ENCODE assay signal across 8 cellular contexts in the genomic region with DNA sequence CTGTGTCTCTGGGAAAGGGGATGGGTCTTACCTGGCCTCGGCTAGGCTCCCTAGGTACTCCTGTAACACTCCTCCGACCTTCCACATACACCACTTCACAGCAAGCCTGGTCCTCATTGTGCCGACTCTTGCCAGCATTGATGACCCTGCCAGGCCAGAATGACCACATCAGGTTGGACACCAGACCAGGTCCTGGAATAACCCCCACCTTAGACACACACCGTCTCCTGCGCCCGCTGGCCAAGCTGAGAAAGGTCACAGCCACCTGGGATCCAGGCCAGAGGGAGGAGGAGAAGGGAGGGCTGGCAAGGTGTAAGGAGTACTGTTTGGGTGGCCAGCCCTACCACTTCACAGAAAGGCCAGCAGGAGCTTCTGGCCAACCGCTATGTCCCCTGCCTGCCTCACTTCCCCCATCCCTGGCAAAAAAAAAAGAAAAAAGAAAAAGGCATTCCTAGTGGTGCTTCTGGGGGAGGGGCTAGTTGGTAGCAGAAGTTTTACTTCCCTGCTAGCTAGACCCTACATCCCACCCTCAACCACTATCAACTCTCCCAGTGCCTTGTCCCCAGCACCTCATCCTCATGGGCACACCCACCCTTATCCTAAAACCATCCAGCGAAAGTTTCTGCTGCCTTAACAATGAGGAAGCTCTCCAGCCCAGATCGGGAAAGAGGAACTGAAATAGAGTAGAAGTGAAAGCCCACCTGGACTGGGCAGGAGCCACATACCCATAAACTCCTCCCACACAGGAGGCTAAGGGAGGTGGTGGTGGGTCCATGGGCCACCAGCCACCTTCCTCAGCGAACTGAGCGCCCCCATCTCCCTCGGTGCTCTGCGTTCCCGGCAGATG. TPM values are rescaled to one million over a fixed set of nuclear protein-coding genes. Genes with fewer than 3 reads are reported as not detected.
DNase-seq lines count a peak whose midpoint lies in the region; ATAC-seq and TF ChIP-seq lines count a peak whose summit lies in the region.

No MANE protein-coding gene starts in this region.

- ATAC-seq in GM21367 (IDR thresholded peaks at IDR 0.05; ENCODE audit: unreplicated experiment) (peak; percentile 29), Panc1 (no peak), psoas muscle (peak in 3 of 4 donors; percentile 21 to 47 (median 40)), HG03457 (IDR thresholded peaks at IDR 0.05; ENCODE audit: unreplicated experiment) (no peak)

- CTCF ChIA-PET in AG04450 (lab: Charles Lee) (interaction anchor here (1.3 to 12.0 kb wide), 2 partner anchors 90 to 323 kb away, joined by 3 to 515 read pairs; no protein-coding TSS in a partner anchor), Panc1 (lab: Charles Lee) (interaction anchor here (0.5 kb wide), 2 partner anchors 9 to 1785 kb away, joined by 3 to 5 read pairs; no protein-coding TSS in a partner anchor)

- H3K36me3 ChIP-seq in Panc1 (ENCODE audit: control insufficient read depth, insufficient read depth, low read length), result no peaks in the 10 kb centered on the region
- peaks cover 0 to 12% of the 10 kb centered on the region in 2 donors for H3K36me3 ChIP-seq in psoas muscle (ENCODE audit: insufficient read depth in 1 of 2, low read depth in 1 of 2)

- intact Hi-C loops in Panc1 (cut with micrococcal nuclease; ENCODE audit: unreplicated experiment) (no loop called here), psoas muscle (cut with DNase I) (loop anchor here (2.0 to 10.0 kb wide), 3 partner anchors 241 to 359 kb away; a partner anchor contains a TSS)

- peaks cover 3% of the 10 kb centered on the region for H3K27me3 ChIP-seq in AG04450 (ENCODE audit: control insufficient read depth, insufficient read depth, low read length)
- H3K27me3 ChIP-seq in Panc1 (ENCODE audit: control insufficient read depth, insufficient read depth, low read length), result no peaks in the 10 kb centered on the region
- no peaks in the 10 kb centered on the region for H3K27me3 ChIP-seq in psoas muscle (ENCODE audit: insufficient read depth in 3 of 3, low read length in 2 of 3)

- TF ChIP-seq CTCF in AG04450 (IDR thresholded peaks at IDR 0.05; ENCODE audit: low read depth, low read length) (no peak), Panc1 (IDR thresholded peaks at IDR 0.05) (no peak), fibroblast of pulmonary artery (IDR thresholded peaks at IDR 0.05; ENCODE audit: low read length, missing control alignments) (no peak), psoas muscle (IDR thresholded peaks at IDR 0.05) (no peak)

- DNase-seq in AG04450 (ENCODE audit: low read depth, low spot score) (no peak), Panc1 (ENCODE audit: low read depth, low spot score) (no peak), fibroblast of pulmonary artery (ENCODE audit: low read depth) (no peak), psoas muscle (peak; percentile 40 to 74), AG08395 (ENCODE audit: low spot score) (no peak)
- no peak for DNase-seq in activated CD4-positive, alpha-beta T cell treated with anti-CD3 and anti-CD28 coated beads for 48 hours

- POLR2A ChIA-PET in AG04450 (lab: Yijun Ruan, JAX), result interaction anchor here (0.8 kb wide), 1 partner anchor 320 kb away, joined by 3 read pairs; no protein-coding TSS in a partner anchor
- POLR2A ChIA-PET in Panc1 (lab: Charles Lee), result interaction anchor here (0.6 kb wide), 1 partner anchor 49 kb away, joined by 3 read pairs; no protein-coding TSS in a partner anchor

- no TSS peak for BruUV-seq in Panc1 (replicated peaks; lab: Mats Ljungman, UMichigan)

- H3K27ac ChIP-seq in AG04450 (ENCODE audit: low read depth, low read length) (no peak overlapping the region), Panc1 (ENCODE audit: low read length) (no peak overlapping the region), psoas muscle (peak overlapping the region; percentile 80)

- H3K9me3 ChIP-seq in AG04450 (ENCODE audit: control insufficient read depth, insufficient read depth, low read length), result no peaks in the 10 kb centered on the region; the same call in 1 of the 2 replicates
- H3K9me3 ChIP-seq in Panc1 (ENCODE audit: control insufficient read depth, insufficient read depth, low read depth, low read length), result no peaks in the 10 kb centered on the region
- H3K9me3 ChIP-seq in psoas muscle, result no peaks in the 10 kb centered on the region

- H3K4me1 ChIP-seq in Panc1 (ENCODE audit: control insufficient read depth, insufficient read depth, low read length) (no peaks in the 10 kb centered on the region; the same call in 1 of the 2 replicates), psoas muscle (peaks cover 18% of the 10 kb centered on the region)

- in situ Hi-C loops in Panc1 (cut with HindIII; ENCODE audit: low pct_unique_long_range_greater_than_20kb, low sequenced_read_pairs), result no loop called here

- WGBS in psoas muscle, 3 donors, result 19 to 26% (median 20%) methylated on average over 14 of the region's 14 CpGs

- H3K4me3 ChIP-seq in AG04450 (ENCODE audit: low read depth, low read length) (peak overlapping the region; percentile 68), Panc1 (ENCODE audit: low read depth in 2 of 2, low read length in 2 of 2) (peak overlapping the region; percentile 53), fibroblast of pulmonary artery (replicated peaks; ENCODE audit: low read depth, low read length) (peak overlapping the region; percentile 59), psoas muscle (peak overlapping the region; percentile 92)

RNA-seq across cellular contexts. Expression of a gene that starts 1.4 kb away (rescaled TPM):
- polyA plus RNA-seq in AG04450 (2011; rRNA removed) (1.3 and 2.1 TPM in 2 replicates), psoas muscle (1 to 10 TPM; 4.1 to 8.8 (median 6.0) TPM)
- 1.2 and 1.4 TPM in 2 replicates for polyA minus RNA-seq in AG04450 (2011; rRNA and poly(A)+ RNA removed)
- total RNA-seq in Panc1 (2021; ENCODE audit: unreplicated experiment) (0.51 TPM), psoas muscle (1 to 10 TPM; 4.1 to 7.2 (median 6.1) TPM)
- 0.91 TPM for polyA plus RNA-seq in Panc1 (2012; ENCODE audit: insufficient read length)

RNA-seq across cellular contexts. Expression of a gene that starts 6.8 kb away (rescaled TPM):
- polyA plus RNA-seq in AG04450 (2011; rRNA removed) (574 and 734 TPM in 2 replicates), psoas muscle (10 to 100 TPM; 39.1 to 89.7 (median 76.9) TPM)
- 394 and 521 TPM in 2 replicates for polyA minus RNA-seq in AG04450 (2011; rRNA and poly(A)+ RNA removed)
- total RNA-seq in Panc1 (2021; ENCODE audit: unreplicated experiment) (197 TPM), psoas muscle (10 to 100 TPM; 43.5 to 88.3 (median 75.5) TPM)
- 427 TPM for polyA plus RNA-seq in Panc1 (2012; ENCODE audit: insufficient read length)

RNA-seq across cellular contexts. Expression of a gene that starts 39.2 kb away (rescaled TPM):
- polyA plus RNA-seq in AG04450 (2011; rRNA removed), result 58.1 and 59.2 TPM in 2 replicates
- polyA minus RNA-seq in AG04450 (2011; rRNA and poly(A)+ RNA removed), result 107 and 127 TPM in 2 replicates
- 106 TPM for total RNA-seq in Panc1 (2021; ENCODE audit: unreplicated experiment)
- polyA plus RNA-seq in Panc1 (2012; ENCODE audit: insufficient read length), result 88.0 TPM
- 10 to 100 TPM in 2 of 4 donors, 1 to 10 TPM in 2; 5.3 to 10.6 (median 8.3) TPM for total RNA-seq in psoas muscle
- 1 to 10 TPM; 4.8 to 6.4 (median 6.4) TPM for polyA plus RNA-seq in psoas muscle

Comparison
In these comparisons a context has a peak if more than half of its experiments do, and no peak if none do; other contexts are left out.
1. DNase-seq: peak in psoas muscle (2 of 2); none in AG04450 (single experiment), Panc1 (single experiment), fibroblast of pulmonary artery (single experiment), AG08395 (single experiment) and activated CD4-positive, alpha-beta T cell treated with anti-CD3 and anti-CD28 coated beads for 48 hours (single experiment).
2. ATAC-seq: peak in GM21367 (single experiment) and psoas muscle (3 of 4); none in Panc1 (single experiment) and HG03457 (single experiment).
3. Peak in every context shown above with its lines, with median percentiles within 50 percentile points of each other: H3K4me3 ChIP-seq.